Comparison of ENCODE assay signal across 18 cellular contexts in the genomic region with DNA sequence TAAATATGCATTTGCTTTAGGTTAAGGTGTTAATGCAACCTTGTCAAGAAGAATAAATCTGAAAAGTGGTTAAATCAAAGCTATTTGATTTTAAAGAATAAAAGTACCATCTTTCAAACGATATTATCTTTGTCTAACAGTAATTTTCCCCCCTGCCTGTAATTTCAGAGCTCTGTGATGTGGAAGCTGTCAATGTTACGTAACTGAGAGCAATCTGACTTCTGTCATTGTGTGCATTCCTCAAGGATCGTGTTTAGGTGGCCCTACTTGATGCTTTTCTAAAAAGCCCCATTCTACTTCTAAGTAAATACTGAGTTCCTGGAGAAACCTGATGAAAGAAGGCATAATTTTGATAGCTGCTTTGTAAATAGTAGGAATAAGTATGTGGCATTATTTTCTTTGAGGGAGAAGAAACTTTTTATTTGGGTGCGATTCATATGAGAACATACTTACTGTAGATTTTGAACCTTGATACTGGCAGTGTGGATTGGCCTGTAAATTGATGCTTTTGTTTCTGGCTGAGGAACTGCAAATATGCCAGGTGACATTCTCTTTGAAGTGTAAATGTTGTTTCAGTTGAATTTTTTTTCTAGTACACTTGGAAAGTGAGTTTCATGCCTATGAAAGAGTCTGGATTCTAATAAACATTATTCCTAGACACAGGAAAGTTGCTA.
DNase-seq lines count a peak whose midpoint lies in the region; TF ChIP-seq lines count a peak whose summit lies in the region.
"Had no signal": no experiment of that assay in that cellular context is flagged by ENCODE, and none has a peak within 500 bp of the region (broad histone marks: within the 10 kb centered on the region; RNA-seq: fewer than 3 reads in every experiment).

No MANE protein-coding gene starts in this region.

- intact Hi-C loops in Calu3 (cut with micrococcal nuclease; ENCODE audit: unreplicated experiment): no loop called here

- no peaks in the 10 kb centered on the region for H3K79me2 ChIP-seq in parathyroid adenoma

- no peaks in the 10 kb centered on the region for H3K9me3 Mint-ChIP-seq in Calu3 (ENCODE audit: low read depth, unreplicated experiment)
- H3K9me3 Mint-ChIP-seq: H9 had no signal

- H3K27ac ChIP-seq in parathyroid adenoma: peak overlapping the region; percentile 7
- H3K27ac ChIP-seq: BLaER1 treated with 17β-estradiol and CSF1 and Interleukin-3, amounts not matched to agents 10 nM and 100 nM had no signal

- H3K4me1 Mint-ChIP-seq in Calu3 (ENCODE audit: low read depth, unreplicated experiment): peaks cover 9% of the 10 kb centered on the region
- H3K4me1 Mint-ChIP-seq: CD4-positive, CD25-positive, alpha-beta regulatory T cell had no signal

- no peaks in the 10 kb centered on the region for H3K4me1 ChIP-seq in adipocyte (ENCODE audit: control insufficient read depth, insufficient read depth, low read length)
- peaks cover 10% of the 10 kb centered on the region for H3K4me1 ChIP-seq in parathyroid adenoma

- H3K9me3 ChIP-seq in adipocyte (ENCODE audit: control insufficient read depth, low read length) (no peaks in the 10 kb centered on the region), parathyroid adenoma (ENCODE audit: control insufficient read depth, low read length) (no peaks in the 10 kb centered on the region)

- DNase-seq in NCI-H510A treated with DMSO at 0.1 percent for 48 hours (lab: John Stamatoyannopoulos, UW): peak; percentile 45
- no peak for DNase-seq in NCI-H510A (lab: John Stamatoyannopoulos, UW)
- DNase-seq in NCI-H146 (lab: John Stamatoyannopoulos, UW): peak; percentile 18
- DNase-seq in adipocyte (ENCODE audit: low read depth): peak; percentile 19
- DNase-seq in SW 1271 (lab: John Stamatoyannopoulos, UW): no peak
- no peak for DNase-seq in NCI-H2107 treated with DMSO at 0.1 percent for 48 hours (lab: John Stamatoyannopoulos, UW; ENCODE audit: unreplicated experiment)
- no peak for DNase-seq in Calu3
- DNase-seq: 8988T; ACHN; CD4-positive, CD25-positive, alpha-beta regulatory T cell; DMS 273 treated with DMSO at 0.1 percent for 48 hours; DMS79 treated with DMSO at 0.1 percent for 48 hours; EL; GDM1; GOT3; H9 had no signal

- H3K27me3 Mint-ChIP-seq in Calu3 (ENCODE audit: unreplicated experiment): no peaks in the 10 kb centered on the region
- H3K27me3 Mint-ChIP-seq: CD4-positive, CD25-positive, alpha-beta regulatory T cell had no signal

- H3K27me3 ChIP-seq in adipocyte (replicated peaks; ENCODE audit: control insufficient read depth, insufficient read depth, low read length) (no peaks in the 10 kb centered on the region), parathyroid adenoma (ENCODE audit: control insufficient read depth, insufficient read depth, low read length) (no peaks in the 10 kb centered on the region)
- H3K27me3 ChIP-seq: BLaER1 treated with 17β-estradiol and CSF1 and Interleukin-3, amounts not matched to agents 10 nM and 100 nM had no signal

- no peak overlapping the region for H3K4me2 ChIP-seq in parathyroid adenoma (ENCODE audit: low read length)
- H3K4me2 ChIP-seq: BLaER1 treated with 17β-estradiol and CSF1 and Interleukin-3, amounts not matched to agents 10 nM and 100 nM had no signal

- no peak overlapping the region for H3K27ac Mint-ChIP-seq in Calu3 (ENCODE audit: unreplicated experiment)
- H3K27ac Mint-ChIP-seq: CD4-positive, CD25-positive, alpha-beta regulatory T cell; H9 had no signal

- no peak overlapping the region for H3K4me3 ChIP-seq in adipocyte (ENCODE audit: low read length)
- no peak overlapping the region for H3K4me3 ChIP-seq in parathyroid adenoma (ENCODE audit: low read depth, low read length)
- H3K4me3 ChIP-seq: BLaER1 treated with 17β-estradiol and CSF1 and Interleukin-3, amounts not matched to agents 10 nM and 100 nM had no signal

- CTCF ChIA-PET in Calu3 (lab: Charles Lee): no interaction called here

- no peak for TF ChIP-seq CTCF in parathyroid adenoma (IDR thresholded peaks at IDR 0.05)
- TF ChIP-seq CTCF in Calu3 (IDR thresholded peaks at IDR 0.05; ENCODE audit: unreplicated experiment): no peak

- no TSS peak for BruUV-seq in Calu3 (replicated peaks; lab: Mats Ljungman, UMichigan)

- H2AFZ ChIP-seq in parathyroid adenoma: peak overlapping the region; percentile 26

- H3K36me3 ChIP-seq in adipocyte (ENCODE audit: control insufficient read depth, insufficient read depth, low read length, severe bottlenecking) (no peaks in the 10 kb centered on the region), parathyroid adenoma (ENCODE audit: control insufficient read depth, insufficient read depth, low read length) (no peaks in the 10 kb centered on the region)
- H3K36me3 ChIP-seq: BLaER1 treated with 17β-estradiol and CSF1 and Interleukin-3, amounts not matched to agents 10 nM and 100 nM had no signal

- no peaks in the 10 kb centered on the region for H3K36me3 Mint-ChIP-seq in Calu3 (ENCODE audit: insufficient read depth, unreplicated experiment)
- H3K36me3 Mint-ChIP-seq: CD4-positive, CD25-positive, alpha-beta regulatory T cell had no signal

- H3K9ac ChIP-seq in adipocyte (ENCODE audit: low read length) (no peak overlapping the region), parathyroid adenoma (no peak overlapping the region)
- H3K9ac ChIP-seq: BLaER1 treated with 17β-estradiol and CSF1 and Interleukin-3, amounts not matched to agents 10 nM and 100 nM had no signal

- H3K4me3 Mint-ChIP-seq in Calu3 (ENCODE audit: low read depth, unreplicated experiment): no peak overlapping the region
- H3K4me3 Mint-ChIP-seq: CD4-positive, CD25-positive, alpha-beta regulatory T cell; H9 had no signal

Comparison
In these comparisons a context has a peak if more than half of its experiments do, and no peak if none do; other contexts are left out.
1. DNase-seq: peak in NCI-H510A treated with DMSO at 0.1 percent for 48 hours (single experiment), NCI-H146 (single experiment) and adipocyte (single experiment); none in NCI-H510A (single experiment), SW 1271 (0 of 2), NCI-H2107 treated with DMSO at 0.1 percent for 48 hours (single experiment) and Calu3 (single experiment).